Comparison of ENCODE assay signal across 28 cellular contexts in genomic region chr12:123681605-123682004, GRCh38. TPM values are rescaled to one million over a fixed set of nuclear protein-coding genes. Genes with fewer than 3 reads are reported as not detected.
DNase-seq lines count a peak whose midpoint lies in the region; ATAC-seq and TF ChIP-seq lines count a peak whose summit lies in the region.
"Had no signal": no experiment of that assay in that cellular context is flagged by ENCODE, and none has a peak within 500 bp of the region (broad histone marks: within the 10 kb centered on the region; RNA-seq: fewer than 3 reads in every experiment).

No MANE protein-coding gene starts in this region.

- ATAC-seq in HG02623 (IDR thresholded peaks at IDR 0.05; ENCODE audit: unreplicated experiment), result peak; percentile 52
- peak; percentile 39 to 74 for ATAC-seq in stimulated activated naive B cell treated with anti-CD40 and anti-IgM and Interleukin-4, amounts not matched to agents 10 μg/mL and 1 μg/mL and 100 μg/mL, for 72 hours (replicated peaks)
- no peak for ATAC-seq in esophagus mucosa
- ATAC-seq: CD8-positive, alpha-beta T cell; HCT116; heart left ventricle; HepG2; Right ventricle myocardium inferior; stimulated activated naive CD8-positive, alpha-beta T cell treated with anti-CD3 and anti-CD28 coated beads, Interleukin-15, Interleukin-2, amounts not matched to agents 100 U/mL and 50 U/mL, for 24 hours; T-cell had no signal

- peaks cover 15 to 29% of the 10 kb centered on the region in 2 donors for H3K36me3 Mint-ChIP-seq in stimulated activated naive B cell treated with anti-CD40 and anti-IgM and Interleukin-4, amounts not matched to agents 10 μg/mL and 1 μg/mL and 100 μg/mL, for 72 hours

- TF ChIP-seq CTCF in NB4 (IDR thresholded peaks at IDR 0.05; ENCODE audit: low read depth, low read length), result no peak

- H3K4me3 Mint-ChIP-seq in stimulated activated naive B cell treated with anti-CD40 and anti-IgM and Interleukin-4, amounts not matched to agents 10 μg/mL and 1 μg/mL and 100 μg/mL, for 72 hours, result no peak overlapping the region
- H3K4me3 Mint-ChIP-seq: activated naive CD4-positive, alpha-beta T cell treated with anti-CD3 and anti-CD28 coated beads, Interleukin-2, amount 50 U/mL, for 24 hours; activated T-helper 1 cell treated with anti-CD3 and anti-CD28 coated beads, Interleukin-12 subunit alpha, Interleukin-12 subunit beta, Interleukin-2, Interleukin-4 antibody, amounts not matched to agents 30 ng/mL and 10 ng/mL and 1 ng/mL, durations not matched to agents 14 hours and 24 hours and 36 hours; CD8-positive, alpha-beta T cell; T-cell had no signal

- H3K27ac Mint-ChIP-seq in stimulated activated naive B cell treated with anti-CD40 and anti-IgM and Interleukin-4, amounts not matched to agents 10 μg/mL and 1 μg/mL and 100 μg/mL, for 72 hours, result no peak overlapping the region
- H3K27ac Mint-ChIP-seq: activated naive CD4-positive, alpha-beta T cell treated with anti-CD3 and anti-CD28 coated beads, Interleukin-2, amount 50 U/mL, for 24 hours; activated T-helper 1 cell treated with anti-CD3 and anti-CD28 coated beads, Interleukin-12 subunit alpha, Interleukin-12 subunit beta, Interleukin-2, Interleukin-4 antibody, amounts not matched to agents 30 ng/mL and 10 ng/mL and 1 ng/mL, durations not matched to agents 14 hours and 24 hours and 36 hours; CD8-positive, alpha-beta T cell; T-cell had no signal

- H3K27ac ChIP-seq in caudate nucleus (ENCODE audit: low read depth, low read length), result no peak overlapping the region
- H3K27ac ChIP-seq: 22Rv1, ascending aorta, heart left ventricle, tibial artery had no signal

- H3K4me3 ChIP-seq in NB4 (ENCODE audit: low read depth, low read length), result no peak overlapping the region
- H3K4me3 ChIP-seq: ascending aorta, heart left ventricle, smooth muscle cell, tibial artery had no signal

- no peaks in the 10 kb centered on the region for H3K27me3 Mint-ChIP-seq in stimulated activated naive B cell treated with anti-CD40 and anti-IgM and Interleukin-4, amounts not matched to agents 10 μg/mL and 1 μg/mL and 100 μg/mL, for 72 hours
- H3K27me3 Mint-ChIP-seq: activated naive CD4-positive, alpha-beta T cell treated with anti-CD3 and anti-CD28 coated beads, Interleukin-2, amount 50 U/mL, for 24 hours; naive B cell; T-cell had no signal

- TF ChIP-seq POLR2A in NB4 (IDR thresholded peaks at IDR 0.05; ENCODE audit: extremely low read depth, insufficient read length), result no peak

- peaks cover 7 to 9% of the 10 kb centered on the region in 2 donors for H3K4me1 Mint-ChIP-seq in stimulated activated naive B cell treated with anti-CD40 and anti-IgM and Interleukin-4, amounts not matched to agents 10 μg/mL and 1 μg/mL and 100 μg/mL, for 72 hours
- H3K4me1 Mint-ChIP-seq: activated naive CD4-positive, alpha-beta T cell treated with anti-CD3 and anti-CD28 coated beads, Interleukin-2, amount 50 U/mL, for 24 hours; T-cell had no signal

- peak; percentile 11 to 84 for DNase-seq in NOMO-1 (lab: John Stamatoyannopoulos, UW; ENCODE audit: unreplicated experiment in 2 of 2)
- DNase-seq in NOMO-1 treated with dmso at 0.1 percent for 144 hours (lab: John Stamatoyannopoulos, UW; ENCODE audit: unreplicated experiment), result no peak
- peak; percentile 77 for DNase-seq in NB4 (ENCODE audit: low read depth)
- DNase-seq in stimulated activated naive B cell treated with anti-CD40 and anti-IgM and Interleukin-4, amounts not matched to agents 10 μg/mL and 1 μg/mL and 100 μg/mL, for 72 hours, result no peak
- no peak for DNase-seq in caudate nucleus (lab: John Stamatoyannopoulos, UW)
- DNase-seq in kidney glomerular epithelial cell (lab: John Stamatoyannopoulos, UW), result no peak
- DNase-seq: CD8-positive, alpha-beta T cell; central memory CD4-positive, alpha-beta T cell; DMS53; heart left ventricle; naive B cell; NCI-H1417 treated with DMSO at 0.1 percent for 48 hours; NCI-H2107; NCI-H524 treated with DMSO at 0.1 percent for 48 hours; nucleus accumbens; stimulated activated naive CD8-positive, alpha-beta T cell treated with anti-CD3 and anti-CD28 coated beads, Interleukin-15, Interleukin-2, amounts not matched to agents 100 U/mL and 50 U/mL, for 24 hours; T-cell; tibial artery had no signal

- no peaks in the 10 kb centered on the region for H3K9me3 Mint-ChIP-seq in stimulated activated naive B cell treated with anti-CD40 and anti-IgM and Interleukin-4, amounts not matched to agents 10 μg/mL and 1 μg/mL and 100 μg/mL, for 72 hours
- H3K9me3 Mint-ChIP-seq: activated naive CD4-positive, alpha-beta T cell treated with anti-CD3 and anti-CD28 coated beads, Interleukin-2, amount 50 U/mL, for 24 hours; activated T-helper 1 cell treated with anti-CD3 and anti-CD28 coated beads, Interleukin-12 subunit alpha, Interleukin-12 subunit beta, Interleukin-2, Interleukin-4 antibody, amounts not matched to agents 30 ng/mL and 10 ng/mL and 1 ng/mL, durations not matched to agents 14 hours and 24 hours and 36 hours; CD8-positive, alpha-beta T cell; naive B cell; T-cell had no signal

RNA-seq across cellular contexts. Expression of gene TCTN2, which starts 10.7 kb away (rescaled TPM):
- total RNA-seq in esophagus mucosa, result 4.9 TPM

RNA-seq across cellular contexts. Expression of gene ATP6V0A2, which starts 30.5 kb away (rescaled TPM):
- total RNA-seq in esophagus mucosa, result 12.8 TPM

RNA-seq across cellular contexts. Expression of gene GTF2H3, which starts 48.0 kb away (rescaled TPM):
- 31.5 TPM for total RNA-seq in esophagus mucosa

RNA-seq across cellular contexts. Expression of gene EIF2B1, which starts 48.1 kb away (rescaled TPM):
- total RNA-seq in esophagus mucosa, result 42.7 TPM

Comparison
In these comparisons a context has a peak if more than half of its experiments do, and no peak if none do; other contexts are left out.
1. DNase-seq: peak in NOMO-1 (2 of 2) and NB4 (single experiment); none in NOMO-1 treated with dmso at 0.1 percent for 144 hours (single experiment), stimulated activated naive B cell treated with anti-CD40 and anti-IgM and Interleukin-4, amounts not matched to agents 10 μg/mL and 1 μg/mL and 100 μg/mL, for 72 hours (single experiment), caudate nucleus (0 of 61) and kidney glomerular epithelial cell (single experiment).